In genomic region chr15:72229947-72230196, GRCh38 we compare ENCODE assay signal across 8 cellular contexts. TPM values are rescaled to one million over a fixed set of nuclear protein-coding genes. Genes with fewer than 3 reads are reported as not detected.
A peak's percentile ranks its signal among the peaks of the same experiment; 100 is the strongest.
DNase-seq lines count a peak whose midpoint lies in the region; ATAC-seq, FAIRE-seq and TF ChIP-seq lines count a peak whose summit lies in the region.

No MANE protein-coding gene starts in this region.

- H3K27ac ChIP-seq in right atrium auricular region (peak overlapping the region; percentile 98), aorta (ENCODE audit: low read depth in 1 of 2, low read length in 2 of 2) (peak overlapping the region; percentile 49 to 98)

- no peaks in the 10 kb centered on the region for H3K36me3 ChIP-seq in right atrium auricular region
- H3K36me3 ChIP-seq in bronchial epithelial cell (ENCODE audit: control insufficient read depth, insufficient read depth, low read length): peaks cover 7% of the 10 kb centered on the region
- no peaks in the 10 kb centered on the region for H3K36me3 ChIP-seq in mucosa of descending colon (ENCODE audit: low read depth)
- H3K36me3 ChIP-seq in aorta (ENCODE audit: control insufficient read depth in 1 of 2, insufficient read depth in 2 of 2, low read length in 1 of 2): no peaks in the 10 kb centered on the region

- no peak for TF ChIP-seq POLR2A in GM12892 (IDR thresholded peaks at IDR 0.05; ENCODE audit: low read depth, low read length)
- TF ChIP-seq POLR2A in H54 (IDR thresholded peaks at IDR 0.05; ENCODE audit: low read depth, low read length): no peak

- intact Hi-C loops in left ventricle myocardium superior (cut with micrococcal nuclease) (no loop called here), mucosa of descending colon (cut with DNase I, micrococcal nuclease) (no loop called here), aorta (cut with DNase I) (loop anchor here (2.0 kb wide), 1 partner anchor 43 kb away; the partner anchor contains the start of gene PARP6 (in 2 of the 2))

- TF ChIP-seq CTCF in right atrium auricular region (IDR thresholded peaks at IDR 0.05) (no peak), bronchial epithelial cell (IDR thresholded peaks at IDR 0.05; ENCODE audit: insufficient read depth, low read length, severe bottlenecking) (no peak), mucosa of descending colon (IDR thresholded peaks at IDR 0.05) (no peak)

- DNase-seq in right atrium auricular region (ENCODE audit: low spot score): no peak
- no peak for DNase-seq in left ventricle myocardium superior
- DNase-seq in bronchial epithelial cell (ENCODE audit: low read depth): no peak
- DNase-seq in mucosa of descending colon: peak in 1 of 3 donors; percentile 58
- DNase-seq in aorta: no peak
- no peak for DNase-seq in GM12892 (ENCODE audit: insufficient read length)
- DNase-seq in NCI-H774 (lab: John Stamatoyannopoulos, UW): no peak
- no peak for DNase-seq in H54 (ENCODE audit: insufficient read length, low spot score)

- H3K4me3 ChIP-seq in right atrium auricular region (peak overlapping the region; percentile 89 to 96), bronchial epithelial cell (ENCODE audit: low read depth, low read length) (peak overlapping the region; percentile 92), mucosa of descending colon (peak overlapping the region; percentile 71), aorta (ENCODE audit: low read length in 2 of 2) (peak overlapping the region; percentile 46 to 76)

- FAIRE-seq in bronchial epithelial cell (lab: Jason Lieb, UNC) (no peak), GM12892 (lab: Jason Lieb, UNC) (no peak), H54 (lab: Jason Lieb, UNC) (no peak)

- no peak for ATAC-seq in left ventricle myocardium superior
- peak; percentile 5 for ATAC-seq in mucosa of descending colon
- peak; percentile 16 for ATAC-seq in aorta (ENCODE audit: low FRiP score)

- H3K9me3 ChIP-seq in right atrium auricular region (no peaks in the 10 kb centered on the region), mucosa of descending colon (no peaks in the 10 kb centered on the region), aorta (ENCODE audit: control insufficient read depth, low read length) (no peaks in the 10 kb centered on the region)

- H3K27me3 ChIP-seq in right atrium auricular region (no peaks in the 10 kb centered on the region), bronchial epithelial cell (ENCODE audit: control insufficient read depth, insufficient read depth, low read length) (no peaks in the 10 kb centered on the region), aorta (ENCODE audit: control insufficient read depth in 1 of 2, insufficient read depth in 2 of 2, low read length in 1 of 2) (no peaks in the 10 kb centered on the region)

- peaks cover 0 to 53% of the 10 kb centered on the region in 2 donors for H3K4me1 ChIP-seq in right atrium auricular region
- H3K4me1 ChIP-seq in mucosa of descending colon (ENCODE audit: low read depth): peaks cover 30% of the 10 kb centered on the region
- H3K4me1 ChIP-seq in aorta (ENCODE audit: control insufficient read depth in 1 of 2, insufficient read depth in 2 of 2, low read length in 2 of 2): no peaks in the 10 kb centered on the region

- 0 to 1% methylated on average over 27 to 29 of the region's 29 CpGs for WGBS in aorta, 2 donors

RNA-seq across cellular contexts. Expression of gene PKM, which starts 1.1 kb away (rescaled TPM):
- total RNA-seq in right atrium auricular region (100 to 1,000 TPM; 538 to 934 TPM), left ventricle myocardium superior (1,059 TPM), bronchial epithelial cell (1,045 and 1,080 TPM in 2 replicates), mucosa of descending colon (100 to 1,000 TPM; 328 to 450 (median 372) TPM), aorta (100 to 1,000 TPM; 478 to 588 TPM)
- polyA plus RNA-seq in aorta: 100 to 1,000 TPM; 238 to 429 TPM
- polyA plus RNA-seq in GM12892 (2012; ENCODE audit: missing spikeins): 1,976 TPM

RNA-seq across cellular contexts. Expression of gene GRAMD2A, which starts 32.3 kb away (rescaled TPM):
- total RNA-seq in right atrium auricular region: under 1 TPM in 1 of 2 donors, not detected in 1; 0.83 TPM
- not detected for total RNA-seq in left ventricle myocardium superior
- 4.6 and 5.5 TPM in 2 replicates for total RNA-seq in bronchial epithelial cell
- 1 to 10 TPM in 2 of 3 donors, under 1 TPM in 1; 0.98 to 8.0 (median 2.5) TPM for total RNA-seq in mucosa of descending colon
- 1 to 10 TPM in 1 of 2 donors, under 1 TPM in 1; 0.91 to 1.5 TPM for total RNA-seq in aorta
- under 1 TPM; 0.13 to 0.20 TPM for polyA plus RNA-seq in aorta
- not detected for polyA plus RNA-seq in GM12892 (2012; ENCODE audit: missing spikeins)

RNA-seq across cellular contexts. Expression of gene PARP6, which starts 42.5 kb away (rescaled TPM):
- total RNA-seq in right atrium auricular region: 10 to 100 TPM; 29.9 to 44.1 TPM
- total RNA-seq in left ventricle myocardium superior: 49.6 TPM
- 17.6 and 20.5 TPM in 2 replicates for total RNA-seq in bronchial epithelial cell
- 10 to 100 TPM; 32.9 to 89.3 (median 61.4) TPM for total RNA-seq in mucosa of descending colon
- 10 to 100 TPM; 63.1 to 72.2 TPM for total RNA-seq in aorta
- polyA plus RNA-seq in aorta: 100 to 1,000 TPM in 1 of 2 donors, 10 to 100 TPM in 1; 28.0 to 143 TPM
- polyA plus RNA-seq in GM12892 (2012; ENCODE audit: missing spikeins): 43.7 TPM

Comparison
In these comparisons a context has a peak if more than half of its experiments do, and no peak if none do; other contexts are left out.
1. intact Hi-C loops: an anchor here in aorta (2.0 kb wide); none called in left ventricle myocardium superior and mucosa of descending colon.